8 cellular contexts compared by ENCODE assay signal in genomic region chr1:27348861-27349783, GRCh38. TPM values are rescaled to one million over a fixed set of nuclear protein-coding genes. Genes with fewer than 3 reads are reported as not detected.
DNase-seq lines count a peak whose midpoint lies in the region; ATAC-seq, FAIRE-seq and TF ChIP-seq lines count a peak whose summit lies in the region.

No MANE protein-coding gene starts in this region.

- no peaks in the 10 kb centered on the region for H3K79me2 ChIP-seq in K562 (ENCODE audit: control insufficient read depth, insufficient read depth, low read length)

- intact Hi-C loops in activated CD4-positive, alpha-beta T cell treated with anti-CD3 and anti-CD28 coated beads for 36 hours (cut with DNase I, micrococcal nuclease): loop anchor here (1.0 kb wide), 1 partner anchor 8 kb away; no protein-coding TSS in a partner anchor
- intact Hi-C loops in K562 (cut with micrococcal nuclease) (no loop called here), spleen (cut with DNase I; ENCODE audit: low total_unique reads) (no loop called here)

- H3K9me1 ChIP-seq in K562 (ENCODE audit: control insufficient read depth, insufficient read depth, low read length): no peaks in the 10 kb centered on the region

- POLR2A ChIA-PET in activated CD4-positive, alpha-beta T cell treated with anti-CD3 and anti-CD28 coated beads for 36 hours (lab: Charles Lee): interaction anchor here (0.6 kb wide), 1 partner anchor 141 kb away, joined by 4 read pairs; the partner anchor contains the start of gene WASF2
- POLR2A ChIA-PET in K562 (lab: Yijun Ruan, JAX): interaction anchor here (0.6 to 4.4 kb wide), 8 partner anchors 9 to 651 kb away, joined by 3 to 19 read pairs (median 5); partner anchors contain the start of gene MAP3K6

- TF ChIP-seq RAD21 in K562 (CRISPR knock-in tag; conservative IDR thresholded peaks at IDR 0.05 in 1 of 2, IDR thresholded peaks at IDR 0.05 in 1 of 2): 0 out of 4 replicates have a peak, but pooled peaks of 1 of the 2 experiments have one; percentile 6

- H3K4me3 ChIP-seq in K562 (no peak overlapping the region), spleen (peak overlapping the region; percentile 14 to 67 (median 32))

- no peaks in the 10 kb centered on the region for H3K36me3 ChIP-seq in K562 (ENCODE audit: control insufficient read depth, insufficient read depth, low read length)
- peaks cover 0 to 88% (median 43%) of the 10 kb centered on the region in 6 donors for H3K36me3 ChIP-seq in spleen

- CTCF ChIA-PET in activated CD4-positive, alpha-beta T cell treated with anti-CD3 and anti-CD28 coated beads for 36 hours (lab: Charles Lee): interaction anchor here (0.6 to 2.6 kb wide), 7 partner anchors 9 to 839 kb away, joined by 3 to 10 read pairs (median 3); no protein-coding TSS in a partner anchor
- CTCF ChIA-PET in K562 (lab: Yijun Ruan, JAX; ENCODE audit: low intra/inter-chr PET ratio): interaction anchor here (0.8 kb wide), 1 partner anchor 252 kb away, joined by 3 read pairs; no protein-coding TSS in a partner anchor

- no peaks in the 10 kb centered on the region for H3K27me3 Mint-ChIP-seq in activated CD4-positive, alpha-beta T cell treated with anti-CD3 and anti-CD28 coated beads for 36 hours

- ATAC-seq in activated CD4-positive, alpha-beta T cell treated with anti-CD3 and anti-CD28 coated beads for 36 hours: peak; percentile 78
- peak; percentile 78 for ATAC-seq in K562

- no peaks in the 10 kb centered on the region for H4K20me1 ChIP-seq in K562 (replicated peaks; ENCODE audit: control insufficient read depth, insufficient read depth, low read length)

- peaks cover 4% of the 10 kb centered on the region for H3K36me3 Mint-ChIP-seq in activated CD4-positive, alpha-beta T cell treated with anti-CD3 and anti-CD28 coated beads for 36 hours (ENCODE audit: low read depth)

- peak; percentile 15 for FAIRE-seq in K562 (lab: Jason Lieb, UNC)

- no peaks in the 10 kb centered on the region for H3K9me3 ChIP-seq in K562 (replicated peaks; ENCODE audit: control insufficient read depth, insufficient read depth, low read depth, low read length)
- H3K9me3 ChIP-seq in spleen: no peaks in the 10 kb centered on the region

- H3K27ac ChIP-seq in K562 (ENCODE audit: extremely low read depth, low read depth, low read length) (peak overlapping the region; percentile 3; the same call in 1 of the 3 replicates), spleen (peak overlapping the region in 2 of 8 donors; percentile 42 to 56)

- H3K4me1 ChIP-seq in K562 (replicated peaks in 1 of 2; ENCODE audit: control insufficient read depth in 2 of 2, insufficient read depth in 2 of 2, low read length in 2 of 2) (peaks cover 15 to 52% of the 10 kb centered on the region in 2 experiments; a peak in 4 of 5 replicates), spleen (peaks cover 0 to 72% (median 34%) of the 10 kb centered on the region in 6 donors)

- TF ChIP-seq CTCF in K562 (IDR thresholded peaks at IDR 0.05 in 2 of 3, conservative IDR thresholded peaks at IDR 0.05 in 1 of 3; ENCODE audit: insufficient read depth in 2 of 3, low read depth in 1 of 3, low read length in 3 of 3) (no peak), spleen (IDR thresholded peaks at IDR 0.05 in 8 of 11, conservative IDR thresholded peaks at IDR 0.05 in 3 of 11) (no peak)

- H3K4me2 ChIP-seq in K562 (ENCODE audit: insufficient read depth, low read length): peak overlapping the region; percentile 55

- no TSS peak for BruUV-seq in K562 (replicated peaks; lab: Mats Ljungman, UMichigan)

- peaks cover 19% of the 10 kb centered on the region for H3K4me1 Mint-ChIP-seq in activated CD4-positive, alpha-beta T cell treated with anti-CD3 and anti-CD28 coated beads for 36 hours

- peak; percentile 65 for DNase-seq in activated CD4-positive, alpha-beta T cell treated with anti-CD3 and anti-CD28 coated beads for 36 hours
- DNase-seq in activated CD4-positive, alpha-beta T cell treated with anti-CD3 and anti-CD28 coated beads, Interleukin-2, amount 50 U/mL, for 48 hours: no peak
- DNase-seq in NCI-H510A treated with DMSO at 0.1 percent for 48 hours (lab: John Stamatoyannopoulos, UW): peak; percentile 74
- DNase-seq in K562 (ENCODE audit: extremely low read depth in 1 of 4, low spot score in 3 of 4): peak; percentile 63 to 86 (median 84)
- peak; percentile 91 for DNase-seq in iPS-NIHi11 (ENCODE audit: low spot score)
- DNase-seq in spleen: peak; percentile 84
- DNase-seq in middle frontal gyrus (ENCODE audit: extremely low spot score, low spot score): no peak
- DNase-seq in DMS114 treated with DMSO at 0.1 percent for 48 hours (lab: John Stamatoyannopoulos, UW; ENCODE audit: unreplicated experiment): no peak

- H3K27me3 ChIP-seq in K562 (ENCODE audit: control insufficient read depth in 2 of 2, insufficient read depth in 2 of 2, low read length in 2 of 2) (no peaks in the 10 kb centered on the region), spleen (replicated peaks in 1 of 7) (peaks cover 0 to 23% (median 0%) of the 10 kb centered on the region in 7 donors)

- WGBS in K562 (ENCODE audit: insufficient coverage, low coverage, missing lambda C conversion rate): 33% methylated on average over 32 of the region's 51 CpGs
- WGBS in spleen, 5 donors: 41 to 84% (median 47%) methylated on average over 11 to 51 of the region's 51 CpGs

- H3K27ac Mint-ChIP-seq in activated CD4-positive, alpha-beta T cell treated with anti-CD3 and anti-CD28 coated beads for 36 hours: peak overlapping the region; percentile 25

- no peak for TF ChIP-seq EP300 in K562 (IDR thresholded peaks at IDR 0.05; ENCODE audit: low read length)

- TF ChIP-seq POLR2A in K562 (conservative IDR thresholded peaks at IDR 0.05) (no peak), spleen (IDR thresholded peaks at IDR 0.05) (no peak)

- no peaks in the 10 kb centered on the region for H3K9me3 Mint-ChIP-seq in activated CD4-positive, alpha-beta T cell treated with anti-CD3 and anti-CD28 coated beads for 36 hours (ENCODE audit: low read depth)

- peak overlapping the region; percentile 31 to 82; a peak in 3 of 4 replicates for H3K9ac ChIP-seq in K562 (ENCODE audit: insufficient read depth in 1 of 2, low read depth in 2 of 2, low read length in 2 of 2)

- peak overlapping the region; percentile 84 for H2AFZ ChIP-seq in K562 (ENCODE audit: low read depth, low read length)

- in situ Hi-C loops in K562 (cut with MboI): no loop called here

- peak overlapping the region; percentile 56 for H3K4me3 Mint-ChIP-seq in activated CD4-positive, alpha-beta T cell treated with anti-CD3 and anti-CD28 coated beads for 36 hours

RNA-seq across cellular contexts. Expression of gene SYTL1, which starts 7.3 kb away (rescaled TPM):
- 10 to 100 TPM; 21.4 to 26.1 TPM for total RNA-seq in activated CD4-positive, alpha-beta T cell treated with anti-CD3 and anti-CD28 coated beads for 36 hours
- total RNA-seq in K562 (2011; cell fraction: chromatin; rRNA removed; ENCODE audit: low replicate concordance): 18.4 and 69.1 TPM in 2 replicates
- 29.5 and 45.5 TPM in 2 replicates for total RNA-seq in K562 (2011; cell fraction: nucleolus; rRNA removed)
- total RNA-seq in K562 (2011; cell fraction: nucleoplasm; rRNA removed): 21.0 and 26.5 TPM in 2 replicates
- total RNA-seq in K562 (2014; rRNA removed) (3.9 and 4.7 TPM in 2 replicates), K562 (2014; rRNA removed; fragmentation: Illumina TruSeq; extraction: Trizol) (0.55 and 0.57 TPM in 2 replicates), K562 (2015; rRNA removed; fragmentation: Illumina TruSeq; extraction: Trizol) (1.7 and 2.2 TPM in 2 replicates), K562 (2021) (6.0 and 9.3 TPM in 2 replicates), spleen (10 to 100 TPM; 54.9 to 97.0 (median 63.2) TPM)
- polyA plus RNA-seq in K562 (2011; rRNA removed) (3.8 and 12.3 TPM in 2 replicates), K562 (2014; fragmentation: Illumina TruSeq; extraction: Trizol) (0.91 and 1.9 TPM in 2 replicates), K562 (2014; fragmentation: Nextera tagmentation; extraction: Ambion mirVana) (under 1 TPM; 0.04 to 0.27 TPM), K562 (2014; rRNA removed) (5.9 and 8.6 TPM in 2 replicates), spleen (100 to 1,000 TPM; 111 to 208 (median 159) TPM)
- 8.4 and 14.7 TPM in 2 replicates for polyA plus RNA-seq in K562 (2011; cell fraction: cytosol; rRNA removed)
- 114 and 120 TPM in 2 replicates for polyA plus RNA-seq in K562 (2011; cell fraction: nucleus; rRNA removed)
- polyA plus RNA-seq in K562 (2012): 7.0 and 32.0 TPM in 2 replicates
- 3.0 and 6.4 TPM in 2 replicates for polyA minus RNA-seq in K562 (2011; rRNA and poly(A)+ RNA removed)
- polyA minus RNA-seq in K562 (2011; cell fraction: cytosol; rRNA and poly(A)+ RNA removed): 4.6 and 14.3 TPM in 2 replicates
- polyA minus RNA-seq in K562 (2011; cell fraction: nucleus; rRNA and poly(A)+ RNA removed): 14.7 and 18.1 TPM in 2 replicates

RNA-seq across cellular contexts. Expression of gene MAP3K6, which starts 17.6 kb away (rescaled TPM):
- total RNA-seq in activated CD4-positive, alpha-beta T cell treated with anti-CD3 and anti-CD28 coated beads for 36 hours: 1 to 10 TPM; 6.5 to 8.8 TPM
- 22.7 and 88.4 TPM in 2 replicates for total RNA-seq in K562 (2011; cell fraction: chromatin; rRNA removed; ENCODE audit: low replicate concordance)
- total RNA-seq in K562 (2011; cell fraction: nucleolus; rRNA removed): 52.5 and 55.4 TPM in 2 replicates
- 27.7 and 28.5 TPM in 2 replicates for total RNA-seq in K562 (2011; cell fraction: nucleoplasm; rRNA removed)
- total RNA-seq in K562 (2014; rRNA removed): 10.1 and 14.7 TPM in 2 replicates
- 5.0 and 6.2 TPM in 2 replicates for total RNA-seq in K562 (2014; rRNA removed; fragmentation: Illumina TruSeq; extraction: Trizol)
- total RNA-seq in K562 (2015; rRNA removed; fragmentation: Illumina TruSeq; extraction: Trizol): 7.6 and 9.5 TPM in 2 replicates
- 18.1 and 21.9 TPM in 2 replicates for total RNA-seq in K562 (2021)
- polyA plus RNA-seq in K562 (2011; rRNA removed): 4.7 and 13.2 TPM in 2 replicates
- polyA plus RNA-seq in K562 (2011; cell fraction: cytosol; rRNA removed): 5.5 and 6.6 TPM in 2 replicates
- 101 and 102 TPM in 2 replicates for polyA plus RNA-seq in K562 (2011; cell fraction: nucleus; rRNA removed)
- 17.8 and 18.2 TPM in 2 replicates for polyA plus RNA-seq in K562 (2012)
- 7.0 and 9.0 TPM in 2 replicates for polyA plus RNA-seq in K562 (2014; fragmentation: Illumina TruSeq; extraction: Trizol)
- 1 to 10 TPM in 1 of 2 experiments, under 1 TPM in 1; 0.99 to 1.5 TPM for polyA plus RNA-seq in K562 (2014; fragmentation: Nextera tagmentation; extraction: Ambion mirVana)
- polyA plus RNA-seq in K562 (2014; rRNA removed): 8.2 and 12.9 TPM in 2 replicates
- polyA minus RNA-seq in K562 (2011; rRNA and poly(A)+ RNA removed): 3.1 and 4.9 TPM in 2 replicates
- polyA minus RNA-seq in K562 (2011; cell fraction: cytosol; rRNA and poly(A)+ RNA removed): 4.8 and 5.1 TPM in 2 replicates
- 15.2 and 17.2 TPM in 2 replicates for polyA minus RNA-seq in K562 (2011; cell fraction: nucleus; rRNA and poly(A)+ RNA removed)
- 10 to 100 TPM; 20.4 to 55.0 (median 38.0) TPM for total RNA-seq in spleen
- polyA plus RNA-seq in spleen: 10 to 100 TPM; 20.3 to 31.7 (median 29.6) TPM

RNA-seq across cellular contexts. Expression of gene FCN3, which starts 25.5 kb away (rescaled TPM):
- total RNA-seq in activated CD4-positive, alpha-beta T cell treated with anti-CD3 and anti-CD28 coated beads for 36 hours: not detected
- not detected in 2 replicates for total RNA-seq in K562 (2011; cell fraction: chromatin; rRNA removed; ENCODE audit: low replicate concordance)
- total RNA-seq in K562 (2011; cell fraction: nucleolus; rRNA removed): not detected in 2 replicates
- not detected in 2 replicates for total RNA-seq in K562 (2011; cell fraction: nucleoplasm; rRNA removed)
- total RNA-seq in K562 (2014; rRNA removed) (not detected in 2 replicates), K562 (2014; rRNA removed; fragmentation: Illumina TruSeq; extraction: Trizol) (not detected in 2 replicates), K562 (2015; rRNA removed; fragmentation: Illumina TruSeq; extraction: Trizol) (not detected in 2 replicates), K562 (2021) (0.31 and 0.49 TPM in 2 replicates), spleen (10 to 100 TPM in 3 of 7 donors, 1 to 10 TPM in 4; 4.4 to 21.7 (median 7.7) TPM)
- polyA plus RNA-seq in K562 (2011; rRNA removed) (0.15 TPM in 1 of 2 replicates, not detected in the other), K562 (2014; fragmentation: Illumina TruSeq; extraction: Trizol) (not detected in 2 replicates), K562 (2014; fragmentation: Nextera tagmentation; extraction: Ambion mirVana) (not detected), K562 (2014; rRNA removed) (not detected in 2 replicates), spleen (10 to 100 TPM in 2 of 3 donors, 1 to 10 TPM in 1; 3.7 to 14.4 (median 11.7) TPM)
- 0.06 TPM in 1 of 2 replicates, not detected in the other for polyA plus RNA-seq in K562 (2011; cell fraction: cytosol; rRNA removed)
- polyA plus RNA-seq in K562 (2011; cell fraction: nucleus; rRNA removed): 0.35 TPM in 1 of 2 replicates, not detected in the other
- 0.21 TPM in 1 of 2 replicates, not detected in the other for polyA plus RNA-seq in K562 (2012)
- not detected in 2 replicates for polyA minus RNA-seq in K562 (2011; rRNA and poly(A)+ RNA removed)
- not detected in 2 replicates for polyA minus RNA-seq in K562 (2011; cell fraction: cytosol; rRNA and poly(A)+ RNA removed)
- polyA minus RNA-seq in K562 (2011; cell fraction: nucleus; rRNA and poly(A)+ RNA removed): not detected in 2 replicates

RNA-seq across cellular contexts. Expression of gene TMEM222, which starts 27.2 kb away (rescaled TPM):
- total RNA-seq in activated CD4-positive, alpha-beta T cell treated with anti-CD3 and anti-CD28 coated beads for 36 hours: 10 to 100 TPM; 27.5 to 31.2 TPM
- total RNA-seq in K562 (2011; cell fraction: chromatin; rRNA removed; ENCODE audit: low replicate concordance): 41.9 and 115 TPM in 2 replicates
- 97.1 and 98.7 TPM in 2 replicates for total RNA-seq in K562 (2011; cell fraction: nucleolus; rRNA removed)
- 77.9 and 90.1 TPM in 2 replicates for total RNA-seq in K562 (2011; cell fraction: nucleoplasm; rRNA removed)
- total RNA-seq in K562 (2014; rRNA removed) (36.0 and 43.6 TPM in 2 replicates), K562 (2014; rRNA removed; fragmentation: Illumina TruSeq; extraction: Trizol) (10.6 and 15.9 TPM in 2 replicates), K562 (2015; rRNA removed; fragmentation: Illumina TruSeq; extraction: Trizol) (32.4 and 32.8 TPM in 2 replicates), K562 (2021) (42.5 and 46.9 TPM in 2 replicates), spleen (10 to 100 TPM; 25.4 to 33.2 (median 31.6) TPM)
- polyA plus RNA-seq in K562 (2011; rRNA removed) (32.2 and 51.8 TPM in 2 replicates), K562 (2014; fragmentation: Illumina TruSeq; extraction: Trizol) (48.0 and 57.0 TPM in 2 replicates), K562 (2014; fragmentation: Nextera tagmentation; extraction: Ambion mirVana) (10 to 100 TPM in 1 of 2 experiments, 1 to 10 TPM in 1; 6.9 to 14.4 TPM), K562 (2014; rRNA removed) (42.4 and 43.5 TPM in 2 replicates), spleen (10 to 100 TPM; 31.4 to 38.9 (median 34.1) TPM)
- polyA plus RNA-seq in K562 (2011; cell fraction: cytosol; rRNA removed): 53.0 and 80.5 TPM in 2 replicates
- 111 and 157 TPM in 2 replicates for polyA plus RNA-seq in K562 (2011; cell fraction: nucleus; rRNA removed)
- polyA plus RNA-seq in K562 (2012): 43.9 and 66.2 TPM in 2 replicates
- polyA minus RNA-seq in K562 (2011; rRNA and poly(A)+ RNA removed): 21.8 and 30.9 TPM in 2 replicates
- polyA minus RNA-seq in K562 (2011; cell fraction: cytosol; rRNA and poly(A)+ RNA removed): 26.1 and 32.0 TPM in 2 replicates
- polyA minus RNA-seq in K562 (2011; cell fraction: nucleus; rRNA and poly(A)+ RNA removed): 24.6 and 35.5 TPM in 2 replicates

RNA-seq across cellular contexts. Expression of gene CD164L2, which starts 34.0 kb away (rescaled TPM):
- not detected for total RNA-seq in activated CD4-positive, alpha-beta T cell treated with anti-CD3 and anti-CD28 coated beads for 36 hours
- 2.6 and 7.4 TPM in 2 replicates for total RNA-seq in K562 (2011; cell fraction: chromatin; rRNA removed; ENCODE audit: low replicate concordance)
- 5.0 and 5.4 TPM in 2 replicates for total RNA-seq in K562 (2011; cell fraction: nucleolus; rRNA removed)
- 5.1 and 5.8 TPM in 2 replicates for total RNA-seq in K562 (2011; cell fraction: nucleoplasm; rRNA removed)
- 0.29 and 0.45 TPM in 2 replicates for total RNA-seq in K562 (2014; rRNA removed)
- 0.18 TPM in 1 of 2 replicates, not detected in the other for total RNA-seq in K562 (2014; rRNA removed; fragmentation: Illumina TruSeq; extraction: Trizol)
- total RNA-seq in K562 (2015; rRNA removed; fragmentation: Illumina TruSeq; extraction: Trizol): 0.14 and 0.19 TPM in 2 replicates
- total RNA-seq in K562 (2021): 0.49 and 0.72 TPM in 2 replicates
- 0.92 and 2.8 TPM in 2 replicates for polyA plus RNA-seq in K562 (2011; rRNA removed)
- 0.92 and 1.2 TPM in 2 replicates for polyA plus RNA-seq in K562 (2011; cell fraction: cytosol; rRNA removed)
- 15.3 and 19.6 TPM in 2 replicates for polyA plus RNA-seq in K562 (2011; cell fraction: nucleus; rRNA removed)
- 1.2 and 1.7 TPM in 2 replicates for polyA plus RNA-seq in K562 (2012)
- 0.31 and 0.65 TPM in 2 replicates for polyA plus RNA-seq in K562 (2014; fragmentation: Illumina TruSeq; extraction: Trizol)
- polyA plus RNA-seq in K562 (2014; fragmentation: Nextera tagmentation; extraction: Ambion mirVana): under 1 TPM in 1 of 2 experiments, not detected in 1; 0.08 TPM
- polyA plus RNA-seq in K562 (2014; rRNA removed): 0.63 and 0.91 TPM in 2 replicates
- 0.28 and 0.57 TPM in 2 replicates for polyA minus RNA-seq in K562 (2011; rRNA and poly(A)+ RNA removed)
- polyA minus RNA-seq in K562 (2011; cell fraction: cytosol; rRNA and poly(A)+ RNA removed): not detected in 2 replicates
- polyA minus RNA-seq in K562 (2011; cell fraction: nucleus; rRNA and poly(A)+ RNA removed): 1.1 and 2.4 TPM in 2 replicates
- not detected for total RNA-seq in spleen
- under 1 TPM in 1 of 3 donors, not detected in 2; 0.06 TPM for polyA plus RNA-seq in spleen

Comparison
In these comparisons a context has a peak if more than half of its experiments do, and no peak if none do; other contexts are left out.
1. DNase-seq: peak in activated CD4-positive, alpha-beta T cell treated with anti-CD3 and anti-CD28 coated beads for 36 hours (single experiment), NCI-H510A treated with DMSO at 0.1 percent for 48 hours (single experiment), K562 (4 of 4), iPS-NIHi11 (single experiment) and spleen (single experiment); none in activated CD4-positive, alpha-beta T cell treated with anti-CD3 and anti-CD28 coated beads, Interleukin-2, amount 50 U/mL, for 48 hours (0 of 2), middle frontal gyrus (single experiment) and DMS114 treated with DMSO at 0.1 percent for 48 hours (single experiment).
2. intact Hi-C loops: an anchor here in activated CD4-positive, alpha-beta T cell treated with anti-CD3 and anti-CD28 coated beads for 36 hours (1.0 kb wide); none called in K562 and spleen.